In the genomic region with DNA sequence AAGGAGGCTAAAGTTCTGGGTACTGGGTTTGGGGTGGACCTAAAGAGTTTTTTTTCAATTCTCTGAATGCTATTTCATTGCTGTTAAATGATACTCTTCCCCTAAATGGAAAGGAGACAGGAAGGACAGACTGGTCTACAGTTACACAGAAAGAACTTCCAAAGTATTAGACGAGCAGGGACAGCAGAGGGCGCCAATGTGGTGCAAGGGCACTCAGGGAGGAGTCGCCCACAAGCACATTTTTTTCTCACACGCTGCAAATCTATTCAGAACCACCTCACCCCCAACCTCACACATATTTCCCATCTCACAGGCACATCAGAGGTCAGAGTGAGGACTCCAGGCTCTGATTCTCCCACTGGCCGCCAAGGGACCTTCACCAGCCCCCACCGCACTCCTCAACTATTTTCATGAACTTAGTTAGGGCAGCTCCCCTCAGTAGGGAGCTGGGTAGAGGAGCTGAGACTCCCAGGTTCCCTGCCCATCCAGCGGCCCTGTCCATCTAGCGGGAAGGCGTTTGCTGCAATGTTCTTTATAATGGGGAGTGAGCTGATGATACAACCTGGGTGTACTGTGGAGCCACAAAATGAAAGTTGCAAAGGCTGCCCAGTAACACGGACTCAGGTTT, we compare ENCODE assay signal across 8 cellular contexts. TPM values are rescaled to one million over a fixed set of nuclear protein-coding genes. Genes with fewer than 3 reads are reported as not detected.
DNase-seq lines count a peak whose midpoint lies in the region; ATAC-seq and TF ChIP-seq lines count a peak whose summit lies in the region.

No MANE protein-coding gene starts in this region.

- ATAC-seq in sciatic nerve: peak; percentile 86
- ATAC-seq in HG03095 (IDR thresholded peaks at IDR 0.05; ENCODE audit: unreplicated experiment): no peak

- intact Hi-C loops in sciatic nerve (cut with DNase I): loop anchor here (10.0 kb wide), 1 partner anchor 292 kb away; no protein-coding TSS in a partner anchor

- peak; percentile 94 for TF ChIP-seq CTCF in C4-2B (conservative IDR thresholded peaks at IDR 0.05)

- DNase-seq in H4 (ENCODE audit: low spot score) (peak; percentile 94), NCI-H2081 (lab: John Stamatoyannopoulos, UW) (peak; percentile 91), T-helper 9 cell (peak; percentile 60), astrocyte of the hippocampus (ENCODE audit: low read depth, low spot score) (peak; percentile 94), hypothalamus (lab: John Stamatoyannopoulos, UW) (peak in 46 of 51 donors; percentile 9 to 84 (median 48)), sciatic nerve (ENCODE audit: low spot score) (peak; percentile 93)

- H3K27ac ChIP-seq in C4-2B: no peak overlapping the region

RNA-seq across cellular contexts. Expression of gene CA4, which starts 6.8 kb away (rescaled TPM):
- total RNA-seq in H4 (2014; rRNA removed; shearing (Covaris generic)): not detected in 2 replicates
- 13.6 TPM for total RNA-seq in sciatic nerve

Comparison
In these comparisons a context has a peak if more than half of its experiments do, and no peak if none do; other contexts are left out.
1. RNA of gene CA4, which starts 6.8 kb away (total RNA-seq): 13.6 TPM in sciatic nerve (single experiment); not detected in H4; every median in the first group is over 10 times any median in the second.
2. Peak in every context shown above with its lines, with median percentiles within 50 percentile points of each other: DNase-seq.